In genomic region chr13:112588490-112589297, GRCh38 we compare ENCODE assay signal across 8 cellular contexts. TPM values are rescaled to one million over a fixed set of nuclear protein-coding genes. Genes with fewer than 3 reads are reported as not detected.
DNase-seq lines count a peak whose midpoint lies in the region; ATAC-seq, FAIRE-seq and TF ChIP-seq lines count a peak whose summit lies in the region.

No MANE protein-coding gene starts in this region.

- 72% methylated on average over 33 of the region's 33 CpGs for WGBS in GM12878 (ENCODE audit: insufficient coverage, insufficient replicate concordance, low lambda C conversion rate, missing lambda C conversion rate)
- WGBS in mesenchymal stem cell, result 91% methylated on average over 32 of the region's 33 CpGs

- peaks cover 4% of the 10 kb centered on the region for H3K79me1 ChIP-seq in mesenchymal stem cell (replicated peaks; ENCODE audit: low read length, poor library complexity, severe bottlenecking)

- SMC1A ChIA-PET in GM12878 (lab: Charles Lee; ENCODE audit: uncharacterized antibody, unreplicated experiment), result interaction anchor here (0.9 to 1.5 kb wide), 3 partner anchors 13 to 17 kb away, joined by 3 to 9 read pairs (median 3); no protein-coding TSS in a partner anchor

- CTCF ChIA-PET in GM12878 (lab: Yijun Ruan, JAX), result interaction anchor here (0.7 to 1.7 kb wide), 3 partner anchors 14 to 17 kb away, joined by 3 to 4 read pairs (median 3); no protein-coding TSS in a partner anchor

- H3K4me3 ChIP-seq in DND-41 (ENCODE audit: low read depth in 1 of 2, low read length in 2 of 2) (peak overlapping the region; percentile 82 to 93), GM12878 (peak overlapping the region; percentile 93), mesenchymal stem cell (ENCODE audit: insufficient read depth in 1 of 2, low read depth in 1 of 2, low read length in 2 of 2) (peak overlapping the region; percentile 94 to 98)

- H3K4me2 ChIP-seq in DND-41 (ENCODE audit: insufficient read depth, low read length) (peak overlapping the region; percentile 70), GM12878 (ENCODE audit: control insufficient read depth, insufficient read depth) (peak overlapping the region; percentile 91), mesenchymal stem cell (ENCODE audit: low read length, poor library complexity, severe bottlenecking) (peak overlapping the region; percentile 69)

- intact Hi-C loops in GM12878 (cut with micrococcal nuclease; ENCODE audit: unreplicated experiment), result no loop called here

- no peak overlapping the region for H4K91ac ChIP-seq in mesenchymal stem cell (ENCODE audit: low read length)

- no peak overlapping the region for H3K14ac ChIP-seq in mesenchymal stem cell (ENCODE audit: low read length in 2 of 2)

- H3K27ac ChIP-seq in DND-41 (ENCODE audit: low read length), result peak overlapping the region; percentile 93
- peak overlapping the region; percentile 94 for H3K27ac ChIP-seq in GM12878 (ENCODE audit: control insufficient read depth, insufficient read depth)
- H3K27ac ChIP-seq in mesenchymal stem cell (ENCODE audit: low read length, poor library complexity, severe bottlenecking), result peak overlapping the region; percentile 59

- TF ChIP-seq CTCF in DND-41 (IDR thresholded peaks at IDR 0.05; ENCODE audit: borderline replicate concordance, extremely low read depth, low read length, poor library complexity, severe bottlenecking) (no peak), GM12878 (IDR thresholded peaks at IDR 0.05 in 2 of 3, conservative IDR thresholded peaks at IDR 0.05 in 1 of 3; ENCODE audit: control insufficient read depth in 2 of 3, extremely low read depth in 1 of 3, insufficient read depth in 1 of 3, low read depth in 3 of 3, low read length in 3 of 3) (no peak)

- H2BK12ac ChIP-seq in mesenchymal stem cell (ENCODE audit: low read length in 2 of 2), result no peak overlapping the region

- peak overlapping the region; percentile 0 to 95 for H3K4ac ChIP-seq in mesenchymal stem cell (ENCODE audit: low read depth in 1 of 2, low read length in 2 of 2)

- H3K9ac ChIP-seq in DND-41 (ENCODE audit: low read depth, low read length) (peak overlapping the region; percentile 99), GM12878 (ENCODE audit: control insufficient read depth, insufficient read depth, low read length) (peak overlapping the region; percentile 94), mesenchymal stem cell (ENCODE audit: low read length) (peak overlapping the region; percentile 89)

- H3K9me3 ChIP-seq in DND-41 (ENCODE audit: insufficient read depth, low read length, severe bottlenecking) (no peaks in the 10 kb centered on the region), GM12878 (replicated peaks; ENCODE audit: control insufficient read depth, insufficient read depth, low read length) (no peaks in the 10 kb centered on the region; the same call in 2 of the 3 replicates), mesenchymal stem cell (ENCODE audit: control insufficient read depth, low read length) (no peaks in the 10 kb centered on the region)

- RAD21 ChIA-PET in GM12878 (lab: Charles Lee; ENCODE audit: unreplicated experiment), result interaction anchor here (0.9 kb wide), 1 partner anchor 15 kb away, joined by 4 read pairs; no protein-coding TSS in a partner anchor

- peak overlapping the region; percentile 86 for H4K8ac ChIP-seq in mesenchymal stem cell (ENCODE audit: low read length)

- H2BK15ac ChIP-seq in mesenchymal stem cell (ENCODE audit: low read depth, poor library complexity, severe bottlenecking), result no peak overlapping the region

- no peak for TF ChIP-seq POLR2A in GM12878 (IDR thresholded peaks at IDR 0.05; ENCODE audit: low read depth, low read length)

- H3K18ac ChIP-seq in mesenchymal stem cell (ENCODE audit: low read depth in 1 of 2, low read length in 2 of 2), result no peak overlapping the region

- no peak overlapping the region for H2BK120ac ChIP-seq in mesenchymal stem cell (ENCODE audit: low read depth, low read length)

- peaks cover 54% of the 10 kb centered on the region for H3K79me2 ChIP-seq in DND-41 (ENCODE audit: insufficient read depth, low read length)
- H3K79me2 ChIP-seq in GM12878 (ENCODE audit: control insufficient read depth, insufficient read depth, low read length), result peaks cover 46% of the 10 kb centered on the region

- ATAC-seq in DND-41 (ENCODE audit: insufficient read depth, low read depth), result no peak
- no peak for ATAC-seq in GM12878
- no peak for ATAC-seq in GM18907 (IDR thresholded peaks at IDR 0.05; ENCODE audit: unreplicated experiment)

- no peak for TF ChIP-seq RAD21 in GM12878 (IDR thresholded peaks at IDR 0.05; ENCODE audit: insufficient read depth, low read depth, low read length)

- no peak for FAIRE-seq in GM12878 (lab: Jason Lieb, UNC)

- no peaks in the 10 kb centered on the region for H3K27me3 ChIP-seq in DND-41 (ENCODE audit: insufficient read depth, low read length, poor library complexity)
- H3K27me3 ChIP-seq in GM12878 (replicated peaks in 1 of 2; ENCODE audit: control insufficient read depth in 2 of 2, insufficient read depth in 2 of 2, low read length in 1 of 2), result no peaks in the 10 kb centered on the region
- no peaks in the 10 kb centered on the region for H3K27me3 ChIP-seq in mesenchymal stem cell (ENCODE audit: control insufficient read depth in 1 of 2, insufficient read depth in 1 of 2, low read length in 2 of 2)

- H4K20me1 ChIP-seq in DND-41 (ENCODE audit: insufficient read depth, low read length) (peaks cover 15% of the 10 kb centered on the region), GM12878 (ENCODE audit: control insufficient read depth, insufficient read depth) (no peaks in the 10 kb centered on the region)

- H3K23ac ChIP-seq in mesenchymal stem cell (ENCODE audit: low read length in 2 of 2), result no peak overlapping the region

- peak overlapping the region; percentile 98 for H2AFZ ChIP-seq in DND-41 (ENCODE audit: low read depth, low read length)
- H2AFZ ChIP-seq in GM12878 (ENCODE audit: control insufficient read depth, low read depth, low read length), result peak overlapping the region; percentile 93
- H2AFZ ChIP-seq in mesenchymal stem cell (ENCODE audit: low read depth, low read length), result peak overlapping the region; percentile 100

- BruUV-seq in GM12878 (replicated peaks; lab: Mats Ljungman, UMichigan), result TSS peak; percentile 92

- H2BK5ac ChIP-seq in mesenchymal stem cell (ENCODE audit: low read depth, low read length, poor library complexity, severe bottlenecking), result no peak overlapping the region

- H2AK5ac ChIP-seq in mesenchymal stem cell (ENCODE audit: low read length, severe bottlenecking), result peak overlapping the region; percentile 34

- TF ChIP-seq EP300 in GM12878 (IDR thresholded peaks at IDR 0.05; ENCODE audit: borderline replicate concordance in 1 of 2, control insufficient read depth in 1 of 2, low read depth in 2 of 2, low read length in 2 of 2), result no peak

- H3K36me3 ChIP-seq in DND-41 (ENCODE audit: insufficient read depth, low read length), result peaks cover 12% of the 10 kb centered on the region
- no peaks in the 10 kb centered on the region for H3K36me3 ChIP-seq in GM12878 (ENCODE audit: control insufficient read depth in 2 of 2, insufficient read depth in 2 of 2, low read length in 1 of 2)
- no peaks in the 10 kb centered on the region for H3K36me3 ChIP-seq in mesenchymal stem cell (ENCODE audit: control insufficient read depth in 1 of 2, insufficient read depth in 2 of 2, low read depth in 1 of 2, low read length in 2 of 2)

- DNase-seq in DND-41 (peak; percentile 48), NCI-H1105 (lab: John Stamatoyannopoulos, UW) (peak; percentile 74), GM12878 (ENCODE audit: low read depth, low spot score) (no peak), mesenchymal stem cell (no peak), occipital lobe (lab: John Stamatoyannopoulos, UW) (no peak), NCI-H2081 treated with DMSO at 0.1 percent for 48 hours (lab: John Stamatoyannopoulos, UW) (no peak)
- no peak for DNase-seq in stimulated activated CD4-positive, alpha-beta T cell treated with anti-CD3 and anti-CD28 coated beads, Interleukin-4, amount 100 ng/mL, for 24 hours

- POLR2A ChIA-PET in GM12878 (lab: Charles Lee), result interaction anchor here (0.6 to 1.0 kb wide), 3 partner anchors 12 to 288 kb away, joined by 3 read pairs; no protein-coding TSS in a partner anchor

- in situ Hi-C loops in GM12878 (cut with MboI), result no loop called here

- H3K4me1 ChIP-seq in DND-41 (ENCODE audit: insufficient read depth, low read length) (peaks cover 39% of the 10 kb centered on the region), GM12878 (ENCODE audit: control insufficient read depth, insufficient read depth, low read length) (peaks cover 7% of the 10 kb centered on the region; the same call in 1 of the 2 replicates), mesenchymal stem cell (ENCODE audit: control insufficient read depth, insufficient read depth, low read depth, low read length) (peaks cover 4% of the 10 kb centered on the region)

TF ChIP-seq in GM12878, 131 proteins besides CTCF, POLR2A, EP300 and RAD21 (continues in another document):
- TF ChIP-seq YBX1 (IDR thresholded peaks at IDR 0.05) (no peak), NBN (IDR thresholded peaks at IDR 0.05) (0 out of 2 replicates have a peak, but pooled peaks have one; percentile 10), SMARCA5 (IDR thresholded peaks at IDR 0.05) (no peak), KDM1A (IDR thresholded peaks at IDR 0.05; ENCODE audit: borderline replicate concordance) (no peak)

RNA-seq across cellular contexts. Expression of gene TUBGCP3, which starts 0.7 kb away (rescaled TPM):
- 142 and 161 TPM in 2 replicates for total RNA-seq in GM12878 (2013; cell fraction: nucleolus; rRNA removed)
- total RNA-seq in GM12878 (2014; rRNA removed) (19.1 and 20.4 TPM in 2 replicates), GM12878 (2014; rRNA removed; fragmentation: Illumina TruSeq; extraction: Trizol) (15.8 and 16.6 TPM in 2 replicates), GM12878 (2021) (27.6 and 34.0 TPM in 2 replicates), occipital lobe (32.9 TPM)
- 12.4 TPM for polyA plus RNA-seq in GM12878 (2011; ENCODE audit: low read depth)
- polyA plus RNA-seq in GM12878 (2011; rRNA removed) (23.2 and 24.1 TPM in 2 replicates), GM12878 (2014; fragmentation: Illumina TruSeq; extraction: Trizol) (21.0 and 21.8 TPM in 2 replicates), GM12878 (2014; fragmentation: Nextera tagmentation; extraction: Ambion mirVana) (1 to 10 TPM; 4.0 to 6.1 TPM), GM12878 (2014; rRNA removed) (23.2 and 25.2 TPM in 2 replicates), GM12878 (2016; fragmentation: Nextera tagmentation; extraction: Ambion mirVana) (10 to 100 TPM; 24.1 to 25.1 TPM)
- 33.1 and 34.0 TPM in 2 replicates for polyA plus RNA-seq in GM12878 (2011; cell fraction: cytosol; rRNA removed)
- polyA plus RNA-seq in GM12878 (2011; cell fraction: nucleus; rRNA removed), result 66.3 and 81.0 TPM in 2 replicates
- polyA plus RNA-seq in GM12878 (2012), result 19.6 and 21.1 TPM in 2 replicates
- polyA minus RNA-seq in GM12878 (2011; rRNA and poly(A)+ RNA removed), result 67.0 TPM in 2 replicates
- polyA minus RNA-seq in GM12878 (2011; cell fraction: cytosol; rRNA and poly(A)+ RNA removed), result 13.8 and 14.8 TPM in 2 replicates
- 62.4 and 109 TPM in 2 replicates for polyA minus RNA-seq in GM12878 (2011; cell fraction: nucleus; rRNA and poly(A)+ RNA removed)
- polyA plus RNA-seq in mesenchymal stem cell (2013, experiment 1 of 2), result 10.0 TPM
- 11.2 TPM for polyA plus RNA-seq in mesenchymal stem cell (2013, experiment 2 of 2)

Comparison
In these comparisons a context has a peak if more than half of its experiments do, and no peak if none do; other contexts are left out.
1. DNase-seq: peak in DND-41 (single experiment) and NCI-H1105 (single experiment); none in GM12878 (single experiment), mesenchymal stem cell (single experiment), stimulated activated CD4-positive, alpha-beta T cell treated with anti-CD3 and anti-CD28 coated beads, Interleukin-4, amount 100 ng/mL, for 24 hours (single experiment), occipital lobe (single experiment) and NCI-H2081 treated with DMSO at 0.1 percent for 48 hours (single experiment).
2. Peak in every context shown above with its lines, with median percentiles within 50 percentile points of each other: H2AFZ ChIP-seq, H3K27ac ChIP-seq, H3K4me2 ChIP-seq, H3K4me3 ChIP-seq and H3K9ac ChIP-seq.